19 cellular contexts compared by ENCODE assay signal in genomic region chr6:119195204-119195603, GRCh38.
DNase-seq lines count a peak whose midpoint lies in the region; ATAC-seq, FAIRE-seq and TF ChIP-seq lines count a peak whose summit lies in the region.
"Had no signal": no experiment of that assay in that cellular context is flagged by ENCODE, and none has a peak within 500 bp of the region (broad histone marks: within the 10 kb centered on the region; RNA-seq: fewer than 3 reads in every experiment).

No MANE protein-coding gene starts in this region.

- no peak overlapping the region for H3K4me3 ChIP-seq in HepG2 (replicated peaks in 1 of 3; ENCODE audit: insufficient read depth in 1 of 3, low read depth in 2 of 3, low read length in 3 of 3)
- H3K4me3 ChIP-seq in right lobe of liver: no peak overlapping the region
- no peak overlapping the region for H3K4me3 ChIP-seq in GM12878
- no peak overlapping the region for H3K4me3 ChIP-seq in Peyer's patch
- H3K4me3 ChIP-seq: GM23248 had no signal

- H3K4me1 Mint-ChIP-seq in nephron progenitor cell: peaks cover 20% of the 10 kb centered on the region
- H3K4me1 Mint-ChIP-seq in stimulated activated effector memory CD8-positive, alpha-beta T cell treated with anti-CD3 and anti-CD28 coated beads, Interleukin-12 subunit alpha, Interleukin-12 subunit beta, amount 100 ng/mL, for 72 hours: no peaks in the 10 kb centered on the region
- H3K4me1 Mint-ChIP-seq: H9 had no signal

- DNase-seq in HepG2 (ENCODE audit: low spot score) (no peak), right lobe of liver (no peak), GM12878 (ENCODE audit: low read depth, low spot score) (no peak), nephron progenitor cell (no peak), COLO668 (lab: John Stamatoyannopoulos, UW; ENCODE audit: unreplicated experiment) (no peak), Peyer's patch (no peak)
- DNase-seq in stimulated activated effector memory CD8-positive, alpha-beta T cell treated with anti-CD3 and anti-CD28 coated beads, Interleukin-12 subunit alpha, Interleukin-12 subunit beta, amount 100 ng/mL, for 72 hours (ENCODE audit: low spot score in 2 of 2): no peak
- DNase-seq in stimulated activated naive CD4-positive, alpha-beta T cell treated with Interleukin-2 at 50 U/mL for 16 hours (lab: John Stamatoyannopoulos, UW): no peak
- DNase-seq: C1 segment of cervical spinal cord; Caco-2; CD4-positive, alpha-beta memory T cell; DMS79; EL; GDM1; GM23248; H9 had no signal

- H3K27me3 Mint-ChIP-seq in nephron progenitor cell (ENCODE audit: low read depth, poor library complexity): no peaks in the 10 kb centered on the region
- H3K27me3 Mint-ChIP-seq: CD4-positive, alpha-beta memory T cell had no signal

- 100% methylated on average over 2 of the region's 2 CpGs for WGBS in HepG2 (ENCODE audit: low lambda C conversion rate)
- WGBS in right lobe of liver (ENCODE audit: insufficient coverage, low coverage, low lambda C conversion rate, missing lambda C conversion rate): 97% methylated on average over 2 of the region's 2 CpGs
- WGBS in GM12878 (ENCODE audit: insufficient coverage, insufficient replicate concordance, low lambda C conversion rate, missing lambda C conversion rate): 100% methylated on average over 2 of the region's 2 CpGs

- H3K9me3 ChIP-seq in HepG2 (ENCODE audit: low read length) (no peaks in the 10 kb centered on the region), right lobe of liver (no peaks in the 10 kb centered on the region), GM12878 (replicated peaks; ENCODE audit: control insufficient read depth, insufficient read depth, low read length) (no peaks in the 10 kb centered on the region), Peyer's patch (no peaks in the 10 kb centered on the region)
- H3K9me3 ChIP-seq: Caco-2 had no signal

- H3K4me3 Mint-ChIP-seq in nephron progenitor cell: no peak overlapping the region
- H3K4me3 Mint-ChIP-seq in stimulated activated effector memory CD8-positive, alpha-beta T cell treated with anti-CD3 and anti-CD28 coated beads, Interleukin-12 subunit alpha, Interleukin-12 subunit beta, amount 100 ng/mL, for 72 hours: no peak overlapping the region
- H3K4me3 Mint-ChIP-seq: CD4-positive, alpha-beta memory T cell; H9 had no signal

- no peaks in the 10 kb centered on the region for H3K27me3 ChIP-seq in HepG2 (ENCODE audit: control insufficient read depth in 1 of 2, insufficient read depth in 2 of 2, low read length in 2 of 2)
- H3K27me3 ChIP-seq in right lobe of liver: no peaks in the 10 kb centered on the region
- H3K27me3 ChIP-seq in GM12878 (replicated peaks in 1 of 2; ENCODE audit: control insufficient read depth in 2 of 2, insufficient read depth in 2 of 2, low read length in 1 of 2): no peaks in the 10 kb centered on the region
- H3K27me3 ChIP-seq in Peyer's patch: no peaks in the 10 kb centered on the region

- SMC1A ChIA-PET in GM12878 (lab: Charles Lee; ENCODE audit: uncharacterized antibody, unreplicated experiment): no interaction called here

- BruUV-seq in HepG2 (replicated peaks; lab: Mats Ljungman, UMichigan) (no TSS peak), GM12878 (replicated peaks; lab: Mats Ljungman, UMichigan) (no TSS peak)

- in situ Hi-C loops in HepG2 (cut with HindIII; ENCODE audit: extremely low pct_ligation_motif_present, low pct_unique_long_range_greater_than_20kb) (no loop called here), GM12878 (cut with MboI) (no loop called here)

- FAIRE-seq in HepG2 (lab: Jason Lieb, UNC) (no peak), GM12878 (lab: Jason Lieb, UNC) (peak; percentile 38)
- FAIRE-seq: GM12891, H1 had no signal

- intact Hi-C loops in HepG2 (cut with micrococcal nuclease; ENCODE audit: unreplicated experiment): no loop called here
- intact Hi-C loops in right lobe of liver (cut with DNase I): no loop called here
- intact Hi-C loops in GM12878 (cut with micrococcal nuclease; ENCODE audit: unreplicated experiment): no loop called here

- H2AFZ ChIP-seq in HepG2 (ENCODE audit: low read length): no peak overlapping the region
- no peak overlapping the region for H2AFZ ChIP-seq in GM12878 (ENCODE audit: control insufficient read depth, low read depth, low read length)
- H2AFZ ChIP-seq: GM23248 had no signal

- no peak for TF ChIP-seq RAD21 in HepG2 (CRISPR knock-in tag; IDR thresholded peaks at IDR 0.05)
- TF ChIP-seq RAD21 in GM12878 (IDR thresholded peaks at IDR 0.05; ENCODE audit: insufficient read depth, low read depth, low read length): no peak

- H3K9ac ChIP-seq in HepG2 (ENCODE audit: insufficient read depth, low read depth, low read length) (no peak overlapping the region), GM12878 (ENCODE audit: control insufficient read depth, insufficient read depth, low read length) (no peak overlapping the region)
- H3K9ac ChIP-seq: GM23248 had no signal

- no peaks in the 10 kb centered on the region for H3K79me2 ChIP-seq in HepG2 (ENCODE audit: insufficient read depth, low read length)
- no peaks in the 10 kb centered on the region for H3K79me2 ChIP-seq in GM12878 (ENCODE audit: control insufficient read depth, insufficient read depth, low read length)

- POLR2A ChIA-PET in HepG2 (lab: Yijun Ruan, JAX) (no interaction called here), GM12878 (lab: Charles Lee) (no interaction called here)

- TF ChIP-seq CTCF in HepG2 (CRISPR knock-in tag; IDR thresholded peaks at IDR 0.05) (no peak), right lobe of liver (IDR thresholded peaks at IDR 0.05) (no peak), GM12878 (IDR thresholded peaks at IDR 0.05 in 2 of 3, conservative IDR thresholded peaks at IDR 0.05 in 1 of 3; ENCODE audit: control insufficient read depth in 2 of 3, extremely low read depth in 1 of 3, insufficient read depth in 1 of 3, low read depth in 3 of 3, low read length in 3 of 3) (no peak), nephron progenitor cell (IDR thresholded peaks at IDR 0.05) (no peak), Peyer's patch (IDR thresholded peaks at IDR 0.05) (no peak)

- TF ChIP-seq POLR2A in HepG2 (IDR thresholded peaks at IDR 0.05; ENCODE audit: insufficient read depth in 1 of 2, low read depth in 2 of 2, low read length in 2 of 2) (no peak), right lobe of liver (IDR thresholded peaks at IDR 0.05) (no peak), GM12878 (IDR thresholded peaks at IDR 0.05; ENCODE audit: low read depth, low read length) (no peak), Peyer's patch (IDR thresholded peaks at IDR 0.05) (no peak)

- peak overlapping the region; percentile 10 for H3K27ac Mint-ChIP-seq in nephron progenitor cell
- peak overlapping the region; percentile 12 for H3K27ac Mint-ChIP-seq in stimulated activated effector memory CD8-positive, alpha-beta T cell treated with anti-CD3 and anti-CD28 coated beads, Interleukin-12 subunit alpha, Interleukin-12 subunit beta, amount 100 ng/mL, for 72 hours
- H3K27ac Mint-ChIP-seq: H9 had no signal

- H3K4me2 ChIP-seq in HepG2 (ENCODE audit: low read depth, low read length): no peak overlapping the region
- H3K4me2 ChIP-seq in GM12878 (ENCODE audit: control insufficient read depth, insufficient read depth): no peak overlapping the region

- H3K4me1 ChIP-seq in HepG2 (ENCODE audit: insufficient read depth, low read length) (no peaks in the 10 kb centered on the region), right lobe of liver (no peaks in the 10 kb centered on the region), GM12878 (ENCODE audit: control insufficient read depth, insufficient read depth, low read length) (no peaks in the 10 kb centered on the region), Peyer's patch (no peaks in the 10 kb centered on the region)
- H3K4me1 ChIP-seq: Caco-2 had no signal

- no peaks in the 10 kb centered on the region for H3K9me3 Mint-ChIP-seq in nephron progenitor cell
- no peaks in the 10 kb centered on the region for H3K9me3 Mint-ChIP-seq in stimulated activated effector memory CD8-positive, alpha-beta T cell treated with anti-CD3 and anti-CD28 coated beads, Interleukin-12 subunit alpha, Interleukin-12 subunit beta, amount 100 ng/mL, for 72 hours
- H3K9me3 Mint-ChIP-seq: CD4-positive, alpha-beta memory T cell; H9 had no signal

- no peaks in the 10 kb centered on the region for H4K20me1 ChIP-seq in HepG2 (ENCODE audit: insufficient read depth, low read length)
- no peaks in the 10 kb centered on the region for H4K20me1 ChIP-seq in GM12878 (ENCODE audit: control insufficient read depth, insufficient read depth)

- CTCF ChIA-PET in HepG2 (lab: Yijun Ruan, JAX; ENCODE audit: low intra/inter-chr PET ratio, low total read pairs) (no interaction called here), GM12878 (lab: Yijun Ruan, JAX) (no interaction called here)

- TF ChIP-seq EP300 in HepG2 (IDR thresholded peaks at IDR 0.05; ENCODE audit: low read depth in 2 of 2, low read length in 2 of 2) (no peak), HepG2 (CRISPR knock-in tag; IDR thresholded peaks at IDR 0.05; ENCODE audit: borderline replicate concordance) (no peak), GM12878 (IDR thresholded peaks at IDR 0.05; ENCODE audit: borderline replicate concordance in 1 of 2, control insufficient read depth in 1 of 2, low read depth in 2 of 2, low read length in 2 of 2) (no peak)

- RAD21 ChIA-PET in GM12878 (lab: Charles Lee; ENCODE audit: unreplicated experiment): no interaction called here

- ATAC-seq in HepG2 (no peak), right lobe of liver (no peak), GM12878 (no peak)
- ATAC-seq in stimulated activated effector memory CD8-positive, alpha-beta T cell treated with anti-CD3 and anti-CD28 coated beads, Interleukin-12 subunit alpha, Interleukin-12 subunit beta, amount 100 ng/mL, for 72 hours: no peak
- ATAC-seq: HCT116 had no signal

- H3K27ac ChIP-seq in HepG2 (ENCODE audit: extremely low read length, insufficient read depth, low read length): no peak overlapping the region
- H3K27ac ChIP-seq in right lobe of liver: no peak overlapping the region
- H3K27ac ChIP-seq in GM12878 (ENCODE audit: control insufficient read depth, insufficient read depth): no peak overlapping the region
- H3K27ac ChIP-seq in Peyer's patch: no peak overlapping the region
- H3K27ac ChIP-seq: GM23248 had no signal

- H3K36me3 ChIP-seq in HepG2 (replicated peaks in 1 of 2; ENCODE audit: control insufficient read depth in 1 of 2, insufficient read depth in 2 of 2, low read length in 2 of 2) (peaks cover 35 to 86% of the 10 kb centered on the region in 2 experiments), right lobe of liver (peaks cover 0 to 49% (median 15%) of the 10 kb centered on the region in 4 donors), GM12878 (ENCODE audit: control insufficient read depth in 2 of 2, insufficient read depth in 2 of 2, low read length in 1 of 2) (peaks cover 0 to 3% of the 10 kb centered on the region in 2 experiments; a peak in 2 of 4 replicates), Peyer's patch (peaks cover 0 to 34% (median 0%) of the 10 kb centered on the region in 3 donors)

- peaks cover 37% of the 10 kb centered on the region for H3K36me3 Mint-ChIP-seq in nephron progenitor cell (ENCODE audit: low read depth)
- H3K36me3 Mint-ChIP-seq in stimulated activated effector memory CD8-positive, alpha-beta T cell treated with anti-CD3 and anti-CD28 coated beads, Interleukin-12 subunit alpha, Interleukin-12 subunit beta, amount 100 ng/mL, for 72 hours: peaks cover 86% of the 10 kb centered on the region

TF ChIP-seq in HepG2, 621 proteins besides CTCF, POLR2A, EP300 and RAD21 (continues in another document):
- TF ChIP-seq TRIM24 (CRISPR knock-in tag; IDR thresholded peaks at IDR 0.05): no peak

TF ChIP-seq in GM12878, 131 proteins besides CTCF, POLR2A, EP300 and RAD21 (continues in another document):
- TF ChIP-seq STAT1 (conservative IDR thresholded peaks at IDR 0.05) (no peak), TCF12 (IDR thresholded peaks at IDR 0.05; ENCODE audit: low read depth, low read length) (no peak)

Comparison
In these comparisons a context has a peak if more than half of its experiments do, and no peak if none do; other contexts are left out.
1. Of the 75 proteins assayed by ChIP-seq in both HepG2 and GM12878: peak only in HepG2: POLR2AphosphoS5; only in GM12878: none; in both: none; in neither: 74.